Comparison of ENCODE assay signal across 9 cellular contexts in the genomic region with DNA sequence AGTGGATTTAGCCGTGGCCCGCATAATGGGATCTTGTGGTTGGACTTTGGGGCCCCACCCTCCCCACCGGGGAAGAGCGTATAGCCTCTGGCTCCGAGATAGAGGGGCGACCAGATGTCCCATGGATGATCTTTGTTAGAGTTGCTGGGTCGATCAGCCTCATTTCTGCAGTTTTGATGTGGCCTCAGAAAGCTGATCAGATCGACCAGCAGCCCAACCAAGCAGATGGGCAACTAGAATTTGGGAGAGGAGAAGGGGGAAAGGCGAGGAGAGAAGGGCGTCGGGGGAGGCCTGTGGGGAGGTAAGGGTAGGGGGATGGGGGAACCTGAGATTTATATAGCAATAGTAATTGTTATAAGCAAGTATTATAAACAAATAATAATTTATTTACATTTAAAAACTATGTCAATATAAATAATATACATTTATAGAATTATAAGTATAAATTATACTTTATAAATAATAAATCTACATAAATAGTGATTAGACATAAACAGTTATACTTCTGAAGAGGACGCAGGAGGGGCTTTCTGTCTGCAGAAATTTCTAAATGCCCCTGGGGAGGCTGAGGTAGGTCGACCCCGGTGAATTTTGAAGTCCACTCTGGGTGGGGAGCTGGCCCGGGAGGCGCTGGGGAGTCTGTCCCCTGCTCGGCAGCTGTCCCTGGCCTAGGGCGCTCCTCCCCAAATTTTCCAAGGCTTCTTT.
DNase-seq lines count a peak whose midpoint lies in the region; ATAC-seq and TF ChIP-seq lines count a peak whose summit lies in the region.
"Had no signal": no experiment of that assay in that cellular context is flagged by ENCODE, and none has a peak within 500 bp of the region (broad histone marks: within the 10 kb centered on the region; RNA-seq: fewer than 3 reads in every experiment).

No MANE protein-coding gene starts in this region.

- peaks cover 3% of the 10 kb centered on the region for H3K4me1 ChIP-seq in endocrine pancreas (ENCODE audit: control insufficient read depth, insufficient read depth, low read length)
- peaks cover 7% of the 10 kb centered on the region for H3K4me1 ChIP-seq in osteoblast (ENCODE audit: insufficient read depth, low read length)
- peaks cover 0 to 8% of the 10 kb centered on the region in 2 donors for H3K4me1 ChIP-seq in adrenal gland (replicated peaks in 1 of 2)

- no peaks in the 10 kb centered on the region for H3K79me2 ChIP-seq in osteoblast (ENCODE audit: insufficient read depth, low read length)

- no peak for ATAC-seq in HG03159 (IDR thresholded peaks at IDR 0.05; ENCODE audit: unreplicated experiment)

- TF ChIP-seq POLR2A in adrenal gland (IDR thresholded peaks at IDR 0.05): no peak

- intact Hi-C loops in CD14-positive monocyte (cut with micrococcal nuclease): loop anchor here (5.0 to 10.0 kb wide), 5 partner anchors 60 to 498 kb away; partner anchors contain the start of genes DHRS7B (in 1 of the 2) and MAP2K3 (in 1 of the 2)
- intact Hi-C loops in adrenal gland (cut with DNase I): loop anchor here (2.0 to 5.0 kb wide), 4 partner anchors 54 to 390 kb away; no protein-coding TSS in a partner anchor

- peaks cover 0 to 2% of the 10 kb centered on the region in 2 donors for H3K36me3 Mint-ChIP-seq in CD14-positive monocyte
- H3K36me3 Mint-ChIP-seq: stimulated activated naive B cell treated with anti-CD40 and anti-IgM and Interleukin-4, amounts not matched to agents 10 μg/mL and 1 μg/mL and 100 μg/mL, for 72 hours had no signal

- no peaks in the 10 kb centered on the region for H4K20me1 ChIP-seq in osteoblast (ENCODE audit: insufficient read depth, low read length)

- H3K27ac ChIP-seq in osteoblast (ENCODE audit: low read depth, low read length) (no peak overlapping the region), adrenal gland (no peak overlapping the region)

- H3K36me3 ChIP-seq in endocrine pancreas (ENCODE audit: control insufficient read depth, insufficient read depth, low read length): no peaks in the 10 kb centered on the region
- H3K36me3 ChIP-seq in osteoblast (ENCODE audit: insufficient read depth, low read length): no peaks in the 10 kb centered on the region
- H3K36me3 ChIP-seq in adrenal gland (replicated peaks in 1 of 2): no peaks in the 10 kb centered on the region

- peaks cover 28% of the 10 kb centered on the region for H3K4me1 Mint-ChIP-seq in CD14-positive monocyte

- no peak for TF ChIP-seq CTCF in CD14-positive monocyte (IDR thresholded peaks at IDR 0.05)
- no peak for TF ChIP-seq CTCF in osteoblast (IDR thresholded peaks at IDR 0.05; ENCODE audit: extremely low read depth, low read depth, low read length)
- no peak for TF ChIP-seq CTCF in adrenal gland (IDR thresholded peaks at IDR 0.05)

- H3K4me3 Mint-ChIP-seq in CD14-positive monocyte: peak overlapping the region; percentile 76 to 91

- peaks cover 30 to 44% (median 44%) of the 10 kb centered on the region in 3 donors for H3K27me3 Mint-ChIP-seq in CD14-positive monocyte (ENCODE audit: low read depth in 3 of 3)

- 57 to 73% (median 63%) methylated on average over 16 to 18 of the region's 18 CpGs for WGBS in adrenal gland, 4 donors

- DNase-seq in CD14-positive monocyte (ENCODE audit: low spot score) (no peak), osteoblast (ENCODE audit: insufficient read length, low spot score, missing footprints) (no peak), adrenal gland (no peak), SIG-M5 treated with dmso at 0.1 percent for 504 hours (lab: John Stamatoyannopoulos, UW; ENCODE audit: unreplicated experiment) (no peak)
- DNase-seq in Jurkat, Clone E6-1 (ENCODE audit: low read depth, low spot score): no peak
- no peak for DNase-seq in stimulated activated naive CD4-positive, alpha-beta T cell treated with Interleukin-2 at 50 U/mL for 16 hours (lab: John Stamatoyannopoulos, UW)

- H3K9me3 Mint-ChIP-seq in CD14-positive monocyte: peaks cover 0 to 6% (median 0%) of the 10 kb centered on the region in 7 donors
- H3K9me3 Mint-ChIP-seq: stimulated activated naive B cell treated with anti-CD40 and anti-IgM and Interleukin-4, amounts not matched to agents 10 μg/mL and 1 μg/mL and 100 μg/mL, for 72 hours had no signal

- H3K27ac Mint-ChIP-seq in CD14-positive monocyte: no peak overlapping the region

- H3K4me2 ChIP-seq in osteoblast (ENCODE audit: insufficient read depth, low read length): peak overlapping the region; percentile 81

- peaks cover 2% of the 10 kb centered on the region for H3K27me3 ChIP-seq in endocrine pancreas (ENCODE audit: control insufficient read depth, insufficient read depth, low read length)
- peaks cover 16% of the 10 kb centered on the region for H3K27me3 ChIP-seq in osteoblast (ENCODE audit: insufficient read depth, low read length)
- no peaks in the 10 kb centered on the region for H3K27me3 ChIP-seq in adrenal gland

- H3K9ac ChIP-seq in endocrine pancreas (ENCODE audit: control insufficient read depth, insufficient read depth, low read length): peak overlapping the region; percentile 26

- peak overlapping the region; percentile 89 for H2AFZ ChIP-seq in osteoblast (ENCODE audit: low read length)

- H3K4me3 ChIP-seq in Jurkat, Clone E6-1 (ENCODE audit: low read length): peak overlapping the region; percentile 34
- H3K4me3 ChIP-seq in endocrine pancreas (ENCODE audit: control insufficient read depth, insufficient read depth, low read length): no peak overlapping the region
- peak overlapping the region; percentile 53 for H3K4me3 ChIP-seq in osteoblast (ENCODE audit: insufficient read depth, low read length)
- H3K4me3 ChIP-seq in adrenal gland: no peak overlapping the region

- H3K9me3 ChIP-seq in endocrine pancreas (ENCODE audit: control insufficient read depth, low read length) (no peaks in the 10 kb centered on the region), osteoblast (ENCODE audit: low read depth, low read length) (no peaks in the 10 kb centered on the region), adrenal gland (replicated peaks in 1 of 3) (no peaks in the 10 kb centered on the region)

Comparison
In these comparisons a context has a peak if more than half of its experiments do, and no peak if none do; other contexts are left out.
1. H3K4me3 ChIP-seq: peak in Jurkat, Clone E6-1 (single experiment) and osteoblast (single experiment); none in endocrine pancreas (single experiment) and adrenal gland (0 of 4).